In the genomic region with DNA sequence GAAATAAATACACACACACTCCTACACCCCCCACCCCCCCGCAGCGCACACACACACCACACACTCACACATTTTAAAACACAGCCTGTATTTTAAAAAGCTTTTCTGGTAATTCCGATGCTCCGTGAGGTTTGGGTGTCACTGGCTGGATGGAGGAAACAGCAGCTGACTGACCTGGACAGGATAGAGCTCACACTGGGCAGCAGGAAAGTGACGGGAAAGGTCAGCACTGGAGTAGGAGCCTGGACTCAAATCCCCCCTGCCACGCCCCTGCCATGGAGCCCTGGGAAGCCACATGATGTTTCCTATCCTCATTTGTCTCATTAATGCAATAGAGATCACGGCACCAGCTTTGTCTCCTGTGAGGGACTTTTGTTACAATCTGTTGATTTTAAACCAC, we compare ENCODE assay signal across 2 cellular contexts.
TF ChIP-seq lines count a peak whose summit lies in the region.

No MANE protein-coding gene starts in this region.

TF ChIP-seq in GM23338, 12 proteins besides CTCF, POLR2A, EP300 and RAD21 (continues in another document):
- TF ChIP-seq, protein P1, sequence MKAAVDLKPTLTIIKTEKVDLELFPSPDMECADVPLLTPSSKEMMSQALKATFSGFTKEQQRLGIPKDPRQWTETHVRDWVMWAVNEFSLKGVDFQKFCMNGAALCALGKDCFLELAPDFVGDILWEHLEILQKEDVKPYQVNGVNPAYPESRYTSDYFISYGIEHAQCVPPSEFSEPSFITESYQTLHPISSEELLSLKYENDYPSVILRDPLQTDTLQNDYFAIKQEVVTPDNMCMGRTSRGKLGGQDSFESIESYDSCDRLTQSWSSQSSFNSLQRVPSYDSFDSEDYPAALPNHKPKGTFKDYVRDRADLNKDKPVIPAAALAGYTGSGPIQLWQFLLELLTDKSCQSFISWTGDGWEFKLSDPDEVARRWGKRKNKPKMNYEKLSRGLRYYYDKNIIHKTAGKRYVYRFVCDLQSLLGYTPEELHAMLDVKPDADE (IDR thresholded peaks at IDR 0.05) = no peak
- TF ChIP-seq STAT1 (IDR thresholded peaks at IDR 0.05; ENCODE audit: unreplicated experiment) (no peak), NANOG (IDR thresholded peaks at IDR 0.05; ENCODE audit: borderline replicate concordance) (no peak), POLR2AphosphoS5 (IDR thresholded peaks at IDR 0.05; ENCODE audit: low read depth) (no peak), JUNB (IDR thresholded peaks at IDR 0.05; ENCODE audit: unreplicated experiment) (no peak), CREB1 (CRISPR knock-in tag; IDR thresholded peaks at IDR 0.05; ENCODE audit: low read depth) (no peak), EZH2phosphoT487 (IDR thresholded peaks at IDR 0.05; ENCODE audit: unreplicated experiment) (no peak), EZH2 (IDR thresholded peaks at IDR 0.05; ENCODE audit: low read depth, unreplicated experiment) (no peak)
- TF ChIP-seq, protein P2, sequence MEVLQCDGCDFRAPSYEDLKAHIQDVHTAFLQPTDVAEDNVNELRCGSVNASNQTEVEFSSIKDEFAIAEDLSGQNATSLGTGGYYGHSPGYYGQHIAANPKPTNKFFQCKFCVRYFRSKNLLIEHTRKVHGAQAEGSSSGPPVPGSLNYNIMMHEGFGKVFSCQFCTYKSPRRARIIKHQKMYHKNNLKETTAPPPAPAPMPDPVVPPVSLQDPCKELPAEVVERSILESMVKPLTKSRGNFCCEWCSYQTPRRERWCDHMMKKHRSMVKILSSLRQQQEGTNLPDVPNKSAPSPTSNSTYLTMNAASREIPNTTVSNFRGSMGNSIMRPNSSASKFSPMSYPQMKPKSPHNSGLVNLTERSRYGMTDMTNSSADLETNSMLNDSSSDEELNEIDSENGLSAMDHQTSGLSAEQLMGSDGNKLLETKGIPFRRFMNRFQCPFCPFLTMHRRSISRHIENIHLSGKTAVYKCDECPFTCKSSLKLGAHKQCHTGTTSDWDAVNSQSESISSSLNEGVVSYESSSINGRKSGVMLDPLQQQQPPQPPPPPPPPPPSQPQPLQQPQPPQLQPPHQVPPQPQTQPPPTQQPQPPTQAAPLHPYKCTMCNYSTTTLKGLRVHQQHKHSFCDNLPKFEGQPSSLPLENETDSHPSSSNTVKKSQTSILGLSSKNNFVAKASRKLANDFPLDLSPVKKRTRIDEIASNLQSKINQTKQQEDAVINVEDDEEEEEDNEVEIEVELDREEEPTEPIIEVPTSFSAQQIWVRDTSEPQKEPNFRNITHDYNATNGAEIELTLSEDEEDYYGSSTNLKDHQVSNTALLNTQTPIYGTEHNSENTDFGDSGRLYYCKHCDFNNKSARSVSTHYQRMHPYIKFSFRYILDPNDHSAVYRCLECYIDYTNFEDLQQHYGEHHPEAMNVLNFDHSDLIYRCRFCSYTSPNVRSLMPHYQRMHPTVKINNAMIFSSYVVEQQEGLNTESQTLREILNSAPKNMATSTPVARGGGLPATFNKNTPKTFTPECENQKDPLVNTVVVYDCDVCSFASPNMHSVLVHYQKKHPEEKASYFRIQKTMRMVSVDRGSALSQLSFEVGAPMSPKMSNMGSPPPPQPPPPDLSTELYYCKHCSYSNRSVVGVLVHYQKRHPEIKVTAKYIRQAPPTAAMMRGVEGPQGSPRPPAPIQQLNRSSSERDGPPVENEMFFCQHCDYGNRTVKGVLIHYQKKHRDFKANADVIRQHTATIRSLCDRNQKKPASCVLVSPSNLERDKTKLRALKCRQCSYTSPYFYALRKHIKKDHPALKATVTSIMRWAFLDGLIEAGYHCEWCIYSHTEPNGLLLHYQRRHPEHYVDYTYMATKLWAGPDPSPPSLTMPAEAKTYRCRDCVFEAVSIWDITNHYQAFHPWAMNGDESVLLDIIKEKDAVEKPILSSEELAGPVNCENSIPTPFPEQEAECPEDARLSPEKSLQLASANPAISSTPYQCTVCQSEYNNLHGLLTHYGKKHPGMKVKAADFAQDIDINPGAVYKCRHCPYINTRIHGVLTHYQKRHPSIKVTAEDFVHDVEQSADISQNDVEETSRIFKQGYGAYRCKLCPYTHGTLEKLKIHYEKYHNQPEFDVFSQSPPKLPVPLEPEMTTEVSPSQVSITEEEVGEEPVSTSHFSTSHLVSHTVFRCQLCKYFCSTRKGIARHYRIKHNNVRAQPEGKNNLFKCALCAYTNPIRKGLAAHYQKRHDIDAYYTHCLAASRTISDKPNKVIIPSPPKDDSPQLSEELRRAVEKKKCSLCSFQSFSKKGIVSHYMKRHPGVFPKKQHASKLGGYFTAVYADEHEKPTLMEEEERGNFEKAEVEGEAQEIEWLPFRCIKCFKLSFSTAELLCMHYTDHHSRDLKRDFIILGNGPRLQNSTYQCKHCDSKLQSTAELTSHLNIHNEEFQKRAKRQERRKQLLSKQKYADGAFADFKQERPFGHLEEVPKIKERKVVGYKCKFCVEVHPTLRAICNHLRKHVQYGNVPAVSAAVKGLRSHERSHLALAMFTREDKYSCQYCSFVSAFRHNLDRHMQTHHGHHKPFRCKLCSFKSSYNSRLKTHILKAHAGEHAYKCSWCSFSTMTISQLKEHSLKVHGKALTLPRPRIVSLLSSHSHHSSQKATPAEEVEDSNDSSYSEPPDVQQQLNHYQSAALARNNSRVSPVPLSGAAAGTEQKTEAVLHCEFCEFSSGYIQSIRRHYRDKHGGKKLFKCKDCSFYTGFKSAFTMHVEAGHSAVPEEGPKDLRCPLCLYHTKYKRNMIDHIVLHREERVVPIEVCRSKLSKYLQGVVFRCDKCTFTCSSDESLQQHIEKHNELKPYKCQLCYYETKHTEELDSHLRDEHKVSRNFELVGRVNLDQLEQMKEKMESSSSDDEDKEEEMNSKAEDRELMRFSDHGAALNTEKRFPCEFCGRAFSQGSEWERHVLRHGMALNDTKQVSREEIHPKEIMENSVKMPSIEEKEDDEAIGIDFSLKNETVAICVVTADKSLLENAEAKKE (CRISPR knock-in tag; IDR thresholded peaks at IDR 0.05) = no peak
- TF ChIP-seq, protein P3, sequence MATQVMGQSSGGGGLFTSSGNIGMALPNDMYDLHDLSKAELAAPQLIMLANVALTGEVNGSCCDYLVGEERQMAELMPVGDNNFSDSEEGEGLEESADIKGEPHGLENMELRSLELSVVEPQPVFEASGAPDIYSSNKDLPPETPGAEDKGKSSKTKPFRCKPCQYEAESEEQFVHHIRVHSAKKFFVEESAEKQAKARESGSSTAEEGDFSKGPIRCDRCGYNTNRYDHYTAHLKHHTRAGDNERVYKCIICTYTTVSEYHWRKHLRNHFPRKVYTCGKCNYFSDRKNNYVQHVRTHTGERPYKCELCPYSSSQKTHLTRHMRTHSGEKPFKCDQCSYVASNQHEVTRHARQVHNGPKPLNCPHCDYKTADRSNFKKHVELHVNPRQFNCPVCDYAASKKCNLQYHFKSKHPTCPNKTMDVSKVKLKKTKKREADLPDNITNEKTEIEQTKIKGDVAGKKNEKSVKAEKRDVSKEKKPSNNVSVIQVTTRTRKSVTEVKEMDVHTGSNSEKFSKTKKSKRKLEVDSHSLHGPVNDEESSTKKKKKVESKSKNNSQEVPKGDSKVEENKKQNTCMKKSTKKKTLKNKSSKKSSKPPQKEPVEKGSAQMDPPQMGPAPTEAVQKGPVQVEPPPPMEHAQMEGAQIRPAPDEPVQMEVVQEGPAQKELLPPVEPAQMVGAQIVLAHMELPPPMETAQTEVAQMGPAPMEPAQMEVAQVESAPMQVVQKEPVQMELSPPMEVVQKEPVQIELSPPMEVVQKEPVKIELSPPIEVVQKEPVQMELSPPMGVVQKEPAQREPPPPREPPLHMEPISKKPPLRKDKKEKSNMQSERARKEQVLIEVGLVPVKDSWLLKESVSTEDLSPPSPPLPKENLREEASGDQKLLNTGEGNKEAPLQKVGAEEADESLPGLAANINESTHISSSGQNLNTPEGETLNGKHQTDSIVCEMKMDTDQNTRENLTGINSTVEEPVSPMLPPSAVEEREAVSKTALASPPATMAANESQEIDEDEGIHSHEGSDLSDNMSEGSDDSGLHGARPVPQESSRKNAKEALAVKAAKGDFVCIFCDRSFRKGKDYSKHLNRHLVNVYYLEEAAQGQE (IDR thresholded peaks at IDR 0.05; ENCODE audit: unreplicated experiment) = no peak

TF ChIP-seq in endothelial cell of umbilical vein, 7 proteins besides CTCF, POLR2A, EP300 and RAD21 (continued from another document):
- TF ChIP-seq MAX (IDR thresholded peaks at IDR 0.05; ENCODE audit: insufficient read depth, insufficient read length) = no peak
TF ChIP-seq in endothelial cell of umbilical vein: peak in this region for 0.
